ENCODE assay signal across 8 cellular contexts in the genomic region with DNA sequence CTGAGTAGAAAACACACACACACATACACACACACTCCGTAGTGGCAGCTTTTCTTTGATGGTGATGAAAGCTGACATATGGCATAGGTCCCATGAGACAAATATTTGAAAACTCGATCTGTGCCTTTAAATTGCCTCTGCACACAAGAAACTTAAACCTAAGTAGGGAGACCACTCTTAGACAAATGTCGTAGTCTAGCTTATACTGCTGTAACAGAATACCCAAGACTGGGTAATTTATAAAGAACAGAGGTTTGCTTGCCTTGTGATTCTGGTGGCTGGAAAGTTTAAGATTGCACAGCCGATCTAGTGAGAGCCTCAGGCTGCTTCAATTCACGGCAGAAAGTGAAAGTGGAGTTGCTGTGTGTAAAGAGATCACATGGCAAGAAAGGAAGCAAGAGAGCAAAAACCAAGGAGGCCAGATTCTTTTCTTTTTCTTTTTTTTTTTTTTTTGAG.
DNase-seq lines count a peak whose midpoint lies in the region; ATAC-seq and TF ChIP-seq lines count a peak whose summit lies in the region.

No MANE protein-coding gene starts in this region.

- POLR2A ChIA-PET in activated CD8-positive, alpha-beta T cell treated with anti-CD3 and anti-CD28 coated beads for 36 hours (lab: Charles Lee), result no interaction called here

- H3K36me3 ChIP-seq in liver (ENCODE audit: control insufficient read depth in 4 of 4, insufficient read depth in 3 of 4, low read depth in 1 of 4, low read length in 3 of 4), result no peaks in the 10 kb centered on the region

- H3K27ac ChIP-seq in liver (ENCODE audit: low read depth in 1 of 2, low read length in 2 of 2), result no peak overlapping the region

- peak; percentile 72 for ATAC-seq in GM19025 (IDR thresholded peaks at IDR 0.05; ENCODE audit: low read depth, unreplicated experiment)
- peak; percentile 53 for ATAC-seq in HG03521 (IDR thresholded peaks at IDR 0.05; ENCODE audit: unreplicated experiment)
- no peak for ATAC-seq in activated CD8-positive, alpha-beta T cell treated with anti-CD3 and anti-CD28 coated beads for 36 hours

- no peaks in the 10 kb centered on the region for H3K9me3 ChIP-seq in liver (ENCODE audit: control insufficient read depth in 4 of 4, low read length in 3 of 4)

- TF ChIP-seq RAD21 in liver (IDR thresholded peaks at IDR 0.05), result no peak

- H3K4me1 ChIP-seq in liver (ENCODE audit: control insufficient read depth in 4 of 4, insufficient read depth in 4 of 4, low read length in 3 of 4), result peaks cover 0 to 3% (median 0%) of the 10 kb centered on the region in 4 donors

- in situ Hi-C loops in G401 (cut with HindIII; ENCODE audit: low sequenced_read_pairs), result no loop called here

- H3K36me3 Mint-ChIP-seq in activated CD8-positive, alpha-beta T cell treated with anti-CD3 and anti-CD28 coated beads for 36 hours (ENCODE audit: low read depth), result no peaks in the 10 kb centered on the region

- H3K4me3 ChIP-seq in liver (ENCODE audit: low read depth in 1 of 3, low read length in 3 of 3), result peak overlapping the region; percentile 49 to 75 (median 59)

- no peak for TF ChIP-seq CTCF in activated CD8-positive, alpha-beta T cell treated with anti-CD3 and anti-CD28 coated beads for 36 hours (IDR thresholded peaks at IDR 0.05)
- TF ChIP-seq CTCF in liver (IDR thresholded peaks at IDR 0.05; ENCODE audit: low read depth, low read length, missing input control), result no peak

- CTCF ChIA-PET in activated CD8-positive, alpha-beta T cell treated with anti-CD3 and anti-CD28 coated beads for 36 hours (lab: Charles Lee), result no interaction called here

- H3K4me1 Mint-ChIP-seq in activated CD8-positive, alpha-beta T cell treated with anti-CD3 and anti-CD28 coated beads for 36 hours (ENCODE audit: low read depth), result no peaks in the 10 kb centered on the region

- peak; percentile 12 for DNase-seq in AG08396 (ENCODE audit: low spot score)
- DNase-seq in activated CD8-positive, alpha-beta T cell treated with anti-CD3 and anti-CD28 coated beads for 36 hours, result peak; percentile 5
- no peak for DNase-seq in OCI-M2 (lab: John Stamatoyannopoulos, UW; ENCODE audit: unreplicated experiment)
- no peak for DNase-seq in G401 (ENCODE audit: low spot score)
- no peak for DNase-seq in NK-92 treated with Interleukin-12 subunit alpha and Interleukin-12 subunit beta, amount 100 ng/mL, for 24 hours (lab: John Stamatoyannopoulos, UW)

- H3K9me3 Mint-ChIP-seq in activated CD8-positive, alpha-beta T cell treated with anti-CD3 and anti-CD28 coated beads for 36 hours, result peaks cover 3% of the 10 kb centered on the region

- no peak overlapping the region for H3K27ac Mint-ChIP-seq in activated CD8-positive, alpha-beta T cell treated with anti-CD3 and anti-CD28 coated beads for 36 hours

- no peaks in the 10 kb centered on the region for H3K27me3 Mint-ChIP-seq in activated CD8-positive, alpha-beta T cell treated with anti-CD3 and anti-CD28 coated beads for 36 hours

- WGBS in liver, result 12% methylated on average over 5 of the region's 5 CpGs

- H3K27me3 ChIP-seq in liver (ENCODE audit: control insufficient read depth in 4 of 4, insufficient read depth in 4 of 4, low read length in 3 of 4), result no peaks in the 10 kb centered on the region

- H3K9ac ChIP-seq in liver (ENCODE audit: low read depth in 1 of 2, low read length in 2 of 2), result peak overlapping the region in 1 of 2 donors; percentile 75

- intact Hi-C loops in activated CD8-positive, alpha-beta T cell treated with anti-CD3 and anti-CD28 coated beads for 36 hours (cut with micrococcal nuclease), result no loop called here

- peak overlapping the region; percentile 41 for H3K4me3 Mint-ChIP-seq in activated CD8-positive, alpha-beta T cell treated with anti-CD3 and anti-CD28 coated beads for 36 hours

TF ChIP-seq in liver, 16 proteins besides CTCF, POLR2A, EP300 and RAD21:
- TF ChIP-seq YY1 (IDR thresholded peaks at IDR 0.05) (no peak), EGR1 (IDR thresholded peaks at IDR 0.05; ENCODE audit: low read depth in 2 of 2) (no peak), HNF4A (conservative IDR thresholded peaks at IDR 0.05) (peak in 1 of 2 donors; percentile 7), SP1 (IDR thresholded peaks at IDR 0.05) (no peak), TAF1 (conservative IDR thresholded peaks at IDR 0.05) (no peak)

Comparison
In these comparisons a context has a peak if more than half of its experiments do, and no peak if none do; other contexts are left out.
1. DNase-seq: peak in AG08396 (single experiment) and activated CD8-positive, alpha-beta T cell treated with anti-CD3 and anti-CD28 coated beads for 36 hours (single experiment); none in OCI-M2 (single experiment), G401 (single experiment) and NK-92 treated with Interleukin-12 subunit alpha and Interleukin-12 subunit beta, amount 100 ng/mL, for 24 hours (single experiment).